16 cellular contexts compared by ENCODE assay signal in the genomic region with DNA sequence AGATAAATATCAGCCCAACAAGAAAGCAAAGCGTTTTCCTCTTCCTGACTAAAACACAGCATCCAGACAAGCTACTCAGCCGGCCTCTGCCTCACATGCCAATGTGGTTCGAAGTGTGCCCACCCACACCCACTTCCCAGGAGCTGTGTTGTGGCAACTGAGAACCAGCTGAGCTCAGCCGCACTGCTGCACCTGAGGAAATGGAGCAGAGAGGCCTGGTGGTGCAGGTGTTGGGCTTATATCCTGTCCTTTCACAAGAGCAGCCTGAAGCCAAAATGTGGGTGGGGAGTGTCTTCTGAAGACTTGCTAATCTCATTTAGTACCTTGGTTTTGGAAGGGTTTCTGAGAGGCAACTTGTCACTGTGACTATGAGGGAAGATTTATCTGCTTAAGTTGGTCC. TPM values are rescaled to one million over a fixed set of nuclear protein-coding genes. Genes with fewer than 3 reads are reported as not detected.
A peak's percentile ranks its signal among the peaks of the same experiment; 100 is the strongest.
DNase-seq lines count a peak whose midpoint lies in the region; ATAC-seq and TF ChIP-seq lines count a peak whose summit lies in the region.
"Had no signal": no experiment of that assay in that cellular context is flagged by ENCODE, and none has a peak within 500 bp of the region (broad histone marks: within the 10 kb centered on the region; RNA-seq: fewer than 3 reads in every experiment).

No MANE protein-coding gene starts in this region.

- H3K9me3 Mint-ChIP-seq in activated naive CD8-positive, alpha-beta T cell treated with anti-CD3 and anti-CD28 coated beads, Interleukin-2, amount 10 ng/mL, durations not matched to agents 7 days and 5 days: no peaks in the 10 kb centered on the region

- no peaks in the 10 kb centered on the region for H3K27me3 ChIP-seq in esophagus muscularis mucosa
- H3K27me3 ChIP-seq: BLaER1, gastrocnemius medialis, ovary had no signal

- H3K4me3 Mint-ChIP-seq in activated naive CD8-positive, alpha-beta T cell treated with anti-CD3 and anti-CD28 coated beads, Interleukin-2, amount 10 ng/mL, durations not matched to agents 7 days and 5 days: peak overlapping the region; percentile 47

- no peak overlapping the region for H3K4me3 ChIP-seq in esophagus muscularis mucosa
- H3K4me3 ChIP-seq: BLaER1, gastrocnemius medialis, ovary had no signal

- H3K27ac Mint-ChIP-seq in activated naive CD8-positive, alpha-beta T cell treated with anti-CD3 and anti-CD28 coated beads, Interleukin-2, amount 10 ng/mL, durations not matched to agents 7 days and 5 days: peak overlapping the region; percentile 40

- H3K36me3 ChIP-seq in esophagus muscularis mucosa: no peaks in the 10 kb centered on the region
- H3K36me3 ChIP-seq: BLaER1, gastrocnemius medialis, ovary had no signal

- H3K36me3 Mint-ChIP-seq in activated naive CD8-positive, alpha-beta T cell treated with anti-CD3 and anti-CD28 coated beads, Interleukin-2, amount 10 ng/mL, durations not matched to agents 7 days and 5 days: peaks cover 4% of the 10 kb centered on the region

- POLR2A ChIA-PET in activated naive CD8-positive, alpha-beta T cell treated with anti-CD3 and anti-CD28 coated beads, Interleukin-2, amount 10 ng/mL, durations not matched to agents 7 days and 5 days (lab: Charles Lee): no interaction called here

- no peak for TF ChIP-seq POLR2A in esophagus muscularis mucosa (IDR thresholded peaks at IDR 0.05; ENCODE audit: low read depth)

- H3K4me1 ChIP-seq in esophagus muscularis mucosa: no peaks in the 10 kb centered on the region
- H3K4me1 ChIP-seq: BLaER1, gastrocnemius medialis had no signal

- TF ChIP-seq CTCF in esophagus muscularis mucosa (IDR thresholded peaks at IDR 0.05): no peak

- H3K9me3 ChIP-seq in esophagus muscularis mucosa: no peaks in the 10 kb centered on the region
- H3K9me3 ChIP-seq: BLaER1, gastrocnemius medialis, ovary had no signal

- WGBS in esophagus muscularis mucosa: 90% methylated on average over 4 of the region's 4 CpGs

- H3K4me1 Mint-ChIP-seq in activated naive CD8-positive, alpha-beta T cell treated with anti-CD3 and anti-CD28 coated beads, Interleukin-2, amount 10 ng/mL, durations not matched to agents 7 days and 5 days: peaks cover 22% of the 10 kb centered on the region

- peak; percentile 3 for DNase-seq in RPMI8226
- DNase-seq in activated CD8-positive, alpha-beta memory T cell treated with anti-CD3 and anti-CD28 coated beads, Interleukin-2, amount 50 U/mL, for 4 hours: peak; percentile 27
- peak; percentile 48 for DNase-seq in activated naive CD8-positive, alpha-beta T cell treated with anti-CD3 and anti-CD28 coated beads, Interleukin-2, amount 10 ng/mL, durations not matched to agents 7 days and 5 days
- DNase-seq in stimulated activated CD4-positive, alpha-beta T cell treated with anti-CD3 and anti-CD28 coated beads, Interleukin-4, amount 100 ng/mL, for 48 hours (ENCODE audit: low read depth in 2 of 2): peak; percentile 2 to 4
- no peak for DNase-seq in esophagus muscularis mucosa (ENCODE audit: extremely low spot score)
- DNase-seq: Karpas-422, NCI-H146, NCI-H510A treated with DMSO at 0.1 percent for 48 hours, ovary had no signal

- H3K27ac ChIP-seq in esophagus muscularis mucosa (replicated peaks in 1 of 4): no peak overlapping the region
- H3K27ac ChIP-seq: BLaER1, gastrocnemius medialis, ovary had no signal

- H3K27me3 Mint-ChIP-seq in activated naive CD8-positive, alpha-beta T cell treated with anti-CD3 and anti-CD28 coated beads, Interleukin-2, amount 10 ng/mL, durations not matched to agents 7 days and 5 days: peaks cover 6% of the 10 kb centered on the region

- peak; percentile 95 for ATAC-seq in activated naive CD8-positive, alpha-beta T cell treated with anti-CD3 and anti-CD28 coated beads, Interleukin-2, amount 10 ng/mL, durations not matched to agents 7 days and 5 days (ENCODE audit: low read depth)
- ATAC-seq in HG03095 (IDR thresholded peaks at IDR 0.05; ENCODE audit: unreplicated experiment) (no peak), GM18502 (IDR thresholded peaks at IDR 0.05; ENCODE audit: poor library complexity, unreplicated experiment) (no peak)
- ATAC-seq: gastrocnemius medialis had no signal

- no peak for TF ChIP-seq EP300 in esophagus muscularis mucosa (IDR thresholded peaks at IDR 0.05)

- intact Hi-C loops in esophagus muscularis mucosa (cut with DNase I): no loop called here

RNA-seq across cellular contexts. Expression of gene RETNLB, which starts 23.0 kb away (rescaled TPM):
- not detected for total RNA-seq in activated naive CD8-positive, alpha-beta T cell treated with anti-CD3 and anti-CD28 coated beads, Interleukin-2, amount 10 ng/mL, durations not matched to agents 7 days and 5 days
- total RNA-seq in esophagus muscularis mucosa: not detected
- total RNA-seq: Daoy; gastrocnemius medialis; H1; ovary; T-helper 2 cell treated with Interferon-gamma antibody and Interleukin-4, amounts not matched to agents 100 ng/mL and 5 ng/mL, for 36 hours had no signal

RNA-seq across cellular contexts. Expression of gene TRAT1, which starts 42.4 kb away (rescaled TPM):
- total RNA-seq in activated naive CD8-positive, alpha-beta T cell treated with anti-CD3 and anti-CD28 coated beads, Interleukin-2, amount 10 ng/mL, durations not matched to agents 7 days and 5 days: 10 to 100 TPM; 54.5 to 56.0 TPM
- total RNA-seq in esophagus muscularis mucosa: under 1 TPM in 2 of 4 donors, not detected in 2; 0.17 to 0.26 TPM
- total RNA-seq: Daoy, gastrocnemius medialis, H1 had no signal

Comparison
In these comparisons a context has a peak if more than half of its experiments do, and no peak if none do; other contexts are left out.
1. RNA of gene TRAT1, which starts 42.4 kb away (total RNA-seq): 54.5 to 56.0 TPM in activated naive CD8-positive, alpha-beta T cell treated with anti-CD3 and anti-CD28 coated beads, Interleukin-2, amount 10 ng/mL, durations not matched to agents 7 days and 5 days; 0.17 to 0.26 TPM in esophagus muscularis mucosa; every median in the first group is over 10 times any median in the second.